In the genomic region with DNA sequence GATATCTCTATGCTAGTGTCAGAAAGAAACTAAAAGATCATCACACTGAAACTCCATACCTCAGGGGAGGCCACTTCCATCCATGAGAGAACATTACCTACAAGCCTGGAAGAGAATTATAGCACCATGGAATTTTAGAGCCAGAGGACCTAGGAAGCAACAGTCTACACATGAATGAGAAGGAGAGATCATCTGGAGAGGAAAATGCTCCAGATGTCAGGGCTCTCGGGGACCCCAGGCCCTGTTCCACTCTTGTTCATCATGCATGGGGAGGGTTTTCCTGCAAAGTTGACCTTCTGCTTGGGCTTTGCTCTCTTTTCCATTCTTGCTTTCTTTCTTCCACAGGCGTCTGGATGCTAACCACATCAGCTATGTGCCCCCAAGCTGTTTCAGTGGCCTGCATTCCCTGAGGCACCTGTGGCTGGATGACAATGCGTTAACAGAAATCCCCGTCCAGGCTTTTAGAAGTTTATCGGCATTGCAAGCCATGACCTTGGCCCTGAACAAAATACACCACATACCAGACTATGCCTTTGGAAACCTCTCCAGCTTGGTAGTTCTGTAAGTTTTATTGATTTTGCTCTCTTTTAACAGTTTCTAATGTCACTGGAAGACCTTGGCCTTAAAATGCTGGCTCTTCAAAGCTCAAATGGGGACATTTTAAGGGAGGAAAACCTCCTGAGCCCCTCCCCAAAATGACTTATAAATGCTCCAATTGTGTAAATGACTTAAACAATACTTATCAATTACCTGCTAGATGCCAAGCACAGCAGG, we compare ENCODE assay signal across 1 cellular context.
A peak's percentile ranks its signal among the peaks of the same experiment; 100 is the strongest.
TF ChIP-seq lines count a peak whose summit lies in the region.

No MANE protein-coding gene starts in this region.

TF ChIP-seq in liver, 16 proteins besides CTCF, POLR2A, EP300 and RAD21 (continued from another document):
- TF ChIP-seq ZBTB33 (IDR thresholded peaks at IDR 0.05), result no peak
- no peak for TF ChIP-seq REST (IDR thresholded peaks at IDR 0.05)
- TF ChIP-seq HNF4G (IDR thresholded peaks at IDR 0.05), result peak; percentile 10
TF ChIP-seq in liver: peak in this region for 4.
